Comparison of ENCODE assay signal across 25 cellular contexts in the genomic region with DNA sequence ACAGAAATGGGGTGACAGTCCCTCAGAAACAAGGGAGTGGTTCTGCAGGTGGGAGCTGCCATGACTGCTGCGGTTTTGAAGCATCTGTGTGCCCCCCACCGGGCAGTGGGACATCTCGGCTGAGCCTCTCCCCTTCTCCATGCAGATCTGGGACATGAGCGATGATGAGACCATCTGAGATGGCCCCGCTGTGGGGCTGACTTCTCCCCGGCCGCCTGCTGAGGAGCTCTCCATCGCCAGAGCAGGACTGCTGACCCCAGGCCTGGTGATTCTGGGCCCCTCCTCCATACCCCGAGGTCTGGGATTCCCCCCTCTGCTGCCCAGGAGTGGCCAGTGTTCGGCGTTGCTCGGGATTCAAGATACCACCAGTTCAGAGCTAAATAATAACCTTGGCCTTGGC.
DNase-seq lines count a peak whose midpoint lies in the region; ATAC-seq, FAIRE-seq and TF ChIP-seq lines count a peak whose summit lies in the region.
"Had no signal": no experiment of that assay in that cellular context is flagged by ENCODE, and none has a peak within 500 bp of the region (broad histone marks: within the 10 kb centered on the region; RNA-seq: fewer than 3 reads in every experiment).

No MANE protein-coding gene starts in this region.

- dilution Hi-C loops in endothelial cell of umbilical vein (cut with MboI; ENCODE audit: extremely low pct_ligation_motif_present, low sequenced_read_pairs), result no loop called here

- H3K4me1 ChIP-seq in heart left ventricle (peaks cover 15 to 73% (median 55%) of the 10 kb centered on the region in 12 donors), endothelial cell of umbilical vein (ENCODE audit: control insufficient read depth, extremely low read depth, insufficient read depth, low read length) (peaks cover 33% of the 10 kb centered on the region), psoas muscle (peaks cover 58% of the 10 kb centered on the region), uterus (peaks cover 12 to 32% of the 10 kb centered on the region in 2 donors)
- H3K4me1 ChIP-seq: BE2C had no signal

- H2AFZ ChIP-seq in endothelial cell of umbilical vein (ENCODE audit: low read depth, low read length), result no peak overlapping the region

- no TSS peak for BruUV-seq in endothelial cell of umbilical vein (replicated peaks; lab: Mats Ljungman, UMichigan)

- no peaks in the 10 kb centered on the region for H3K9me3 ChIP-seq in heart left ventricle
- no peaks in the 10 kb centered on the region for H3K9me3 ChIP-seq in endothelial cell of umbilical vein (replicated peaks; ENCODE audit: control insufficient read depth, insufficient read depth, low read length)
- H3K9me3 ChIP-seq in psoas muscle, result no peaks in the 10 kb centered on the region
- no peaks in the 10 kb centered on the region for H3K9me3 ChIP-seq in uterus
- H3K9me3 ChIP-seq: A549, BE2C, upper lobe of left lung had no signal

- POLR2A ChIA-PET in endothelial cell of umbilical vein (lab: Charles Lee), result no interaction called here

- no peak overlapping the region for H3K9ac ChIP-seq in endothelial cell of umbilical vein (replicated peaks; ENCODE audit: extremely low read depth, insufficient read depth, low read length)

- CTCF ChIA-PET in endothelial cell of umbilical vein (lab: Charles Lee), result interaction anchor here (1.1 to 3.4 kb wide), 4 partner anchors 14 to 175 kb away, joined by 3 to 19 read pairs (median 4); no protein-coding TSS in a partner anchor

- H4K20me1 ChIP-seq in endothelial cell of umbilical vein (replicated peaks; ENCODE audit: control insufficient read depth, extremely low read depth, insufficient read depth, low read length), result no peaks in the 10 kb centered on the region

- DNase-seq in heart left ventricle (peak in 1 of 5 donors; percentile 47), cardiac septum (ENCODE audit: low spot score) (no peak), endothelial cell of umbilical vein (ENCODE audit: low read depth, low spot score) (no peak), psoas muscle (no peak), uterus (no peak), OCI-M1 (lab: John Stamatoyannopoulos, UW) (no peak), DMS79 treated with DMSO at 0.1 percent for 48 hours (lab: John Stamatoyannopoulos, UW) (no peak)
- DNase-seq: activated CD4-positive, alpha-beta T cell treated with anti-CD3 and anti-CD28 coated beads, Interleukin-2, amount 50 U/mL, for 1 hour; BE2C; Calu3; central memory CD4-positive, alpha-beta T cell; effector memory CD4-positive, alpha-beta T cell; EL; MV-4-11; NCI-H1694; NCI-H69; SIG-M5; T-helper 1 cell had no signal

- no peak for FAIRE-seq in endothelial cell of umbilical vein (lab: Jason Lieb, UNC)
- FAIRE-seq: A549, GM18507, HTR-8/SVneo had no signal

- TF ChIP-seq POLR2A in heart left ventricle (IDR thresholded peaks at IDR 0.05) (no peak), endothelial cell of umbilical vein (IDR thresholded peaks at IDR 0.05; ENCODE audit: low read depth, low read length) (peak; percentile 42), uterus (IDR thresholded peaks at IDR 0.05) (no peak)

- H3K4me3 ChIP-seq in heart left ventricle (no peak overlapping the region), endothelial cell of umbilical vein (replicated peaks in 1 of 3; ENCODE audit: insufficient read depth in 1 of 3, low read depth in 1 of 3, low read length in 3 of 3) (no peak overlapping the region), psoas muscle (no peak overlapping the region), uterus (no peak overlapping the region)
- H3K4me3 ChIP-seq: A549, lung, upper lobe of left lung had no signal

- no peaks in the 10 kb centered on the region for H3K9me1 ChIP-seq in endothelial cell of umbilical vein (replicated peaks; ENCODE audit: control insufficient read depth, extremely low read depth, insufficient read depth, low read length)

- H3K36me3 ChIP-seq in heart left ventricle (peaks cover 0 to 54% (median 33%) of the 10 kb centered on the region in 9 donors), endothelial cell of umbilical vein (ENCODE audit: control insufficient read depth in 2 of 2, extremely low read depth in 1 of 2, insufficient read depth in 2 of 2, low read length in 2 of 2) (peaks cover 2 to 25% of the 10 kb centered on the region in 2 experiments), psoas muscle (ENCODE audit: insufficient read depth in 1 of 2, low read depth in 1 of 2) (peaks cover 0 to 36% of the 10 kb centered on the region in 2 donors), uterus (no peaks in the 10 kb centered on the region)

- intact Hi-C loops in heart left ventricle (cut with DNase I) (loop anchor here in 2 of 10 donors (5.0 to 10.0 kb wide), 2 partner anchors 88 to 170 kb away; partner anchors contain the start of gene VGLL4 (in 1 of the 2)), cardiac septum (cut with DNase I) (loop anchor here (5.0 kb wide), 1 partner anchor 42 kb away; no protein-coding TSS in a partner anchor), endothelial cell of umbilical vein (cut with micrococcal nuclease) (no loop called here), psoas muscle (cut with DNase I) (no loop called here), uterus (cut with DNase I; ENCODE audit: low total_unique reads) (no loop called here)

- TF ChIP-seq CTCF in heart left ventricle (IDR thresholded peaks at IDR 0.05), result no peak
- no peak for TF ChIP-seq CTCF in endothelial cell of umbilical vein (IDR thresholded peaks at IDR 0.05; ENCODE audit: extremely low read depth in 1 of 2, insufficient read depth in 1 of 2, low read depth in 1 of 2, low read length in 2 of 2)
- TF ChIP-seq CTCF in psoas muscle (IDR thresholded peaks at IDR 0.05), result no peak
- no peak for TF ChIP-seq CTCF in uterus (IDR thresholded peaks at IDR 0.05)

- H3K27me3 ChIP-seq in heart left ventricle (no peaks in the 10 kb centered on the region), endothelial cell of umbilical vein (ENCODE audit: control insufficient read depth in 2 of 2, insufficient read depth in 2 of 2, low read length in 2 of 2) (no peaks in the 10 kb centered on the region), psoas muscle (ENCODE audit: insufficient read depth in 3 of 3, low read length in 2 of 3) (no peaks in the 10 kb centered on the region), uterus (no peaks in the 10 kb centered on the region)
- H3K27me3 ChIP-seq: BE2C, upper lobe of left lung had no signal

- H3K27ac ChIP-seq in heart left ventricle (peak overlapping the region in 7 of 12 donors; percentile 25 to 63 (median 60)), endothelial cell of umbilical vein (ENCODE audit: insufficient read depth, low read depth, low read length) (no peak overlapping the region), psoas muscle (peak overlapping the region; percentile 62), uterus (peak overlapping the region; percentile 53 to 88)

- no peak for ATAC-seq in heart left ventricle
- ATAC-seq in psoas muscle, result no peak
- no peak for ATAC-seq in HG03432 (IDR thresholded peaks at IDR 0.05; ENCODE audit: unreplicated experiment)
- ATAC-seq: stimulated activated memory B cell treated with anti-CD40 and anti-IgM and Interleukin-4, amounts not matched to agents 10 μg/mL and 1 μg/mL and 100 μg/mL, for 72 hours had no signal

- no peak overlapping the region for H3K4me2 ChIP-seq in endothelial cell of umbilical vein (ENCODE audit: insufficient read depth, low read length)
- H3K4me2 ChIP-seq: A549 had no signal

- peaks cover 32% of the 10 kb centered on the region for H3K79me2 ChIP-seq in endothelial cell of umbilical vein (ENCODE audit: control insufficient read depth, insufficient read depth, low read length)

- 84 to 96% (median 91%) methylated on average over 10 to 12 of the region's 12 CpGs for WGBS in heart left ventricle, 4 donors
- WGBS in psoas muscle, 3 donors, result 90 to 98% (median 93%) methylated on average over 11 to 12 of the region's 12 CpGs

TF ChIP-seq in endothelial cell of umbilical vein, 7 proteins besides CTCF, POLR2A, EP300 and RAD21:
- TF ChIP-seq MYC (IDR thresholded peaks at IDR 0.05; ENCODE audit: low read depth, low read length) (no peak), GATA2 (IDR thresholded peaks at IDR 0.05; ENCODE audit: insufficient read depth, insufficient read length, low read depth, low read length) (no peak), FOS (IDR thresholded peaks at IDR 0.05; ENCODE audit: borderline replicate concordance, insufficient read depth, low read length) (no peak), POLR2AphosphoS5 (IDR thresholded peaks at IDR 0.05; ENCODE audit: insufficient read depth, low read depth, low read length) (no peak)
- TF ChIP-seq, protein P1, sequence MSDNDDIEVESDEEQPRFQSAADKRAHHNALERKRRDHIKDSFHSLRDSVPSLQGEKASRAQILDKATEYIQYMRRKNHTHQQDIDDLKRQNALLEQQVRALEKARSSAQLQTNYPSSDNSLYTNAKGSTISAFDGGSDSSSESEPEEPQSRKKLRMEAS (IDR thresholded peaks at IDR 0.05; ENCODE audit: insufficient read depth, insufficient read length), result no peak
